Comparison of ENCODE assay signal across 8 cellular contexts in the genomic region with DNA sequence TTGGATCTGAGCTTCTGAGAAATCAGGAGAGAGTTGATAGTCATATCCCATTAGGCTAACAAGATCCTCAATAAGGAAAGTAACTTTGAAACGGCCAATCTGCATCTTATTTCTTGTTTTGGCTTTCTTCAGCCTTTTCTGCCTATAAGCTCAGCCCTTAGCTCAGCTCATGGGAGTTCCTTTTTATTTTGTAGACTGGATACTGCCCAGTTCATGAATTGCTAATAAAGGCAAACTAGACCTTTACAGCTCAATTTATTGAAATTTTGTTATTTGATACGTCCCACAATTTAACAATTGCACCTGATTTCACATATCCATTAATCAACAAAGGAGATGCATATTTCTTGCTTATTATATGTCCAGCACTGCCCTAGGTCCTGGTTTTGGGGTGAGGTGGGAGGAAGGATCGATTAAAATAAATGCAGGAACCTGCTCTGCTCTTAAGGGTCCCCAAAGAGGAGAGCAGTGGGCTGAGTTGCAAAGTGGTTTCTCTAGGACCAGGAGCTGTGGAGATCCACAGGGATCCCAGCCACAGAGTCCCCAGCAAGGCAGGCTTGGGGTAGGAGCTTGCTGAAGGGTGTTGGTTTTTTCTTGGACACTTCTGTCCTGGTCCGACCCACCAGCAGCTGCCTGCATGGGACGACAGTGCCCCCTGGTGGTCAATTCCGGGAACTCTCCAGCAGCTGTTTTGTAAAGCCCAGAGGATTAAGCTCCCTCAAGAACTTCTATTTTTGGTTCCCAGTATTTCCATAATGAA. TPM values are rescaled to one million over a fixed set of nuclear protein-coding genes. Genes with fewer than 3 reads are reported as not detected.
DNase-seq lines count a peak whose midpoint lies in the region; ATAC-seq and TF ChIP-seq lines count a peak whose summit lies in the region.

No MANE protein-coding gene starts in this region.

- H3K27ac ChIP-seq in gastrocnemius medialis: peak overlapping the region; percentile 67 to 82 (median 75)

- peaks cover 18% of the 10 kb centered on the region for H3K4me1 Mint-ChIP-seq in Caco-2 (ENCODE audit: low read depth, unreplicated experiment)
- H3K4me1 Mint-ChIP-seq in T-helper 2 cell treated with Interferon-gamma antibody and Interleukin-4, amounts not matched to agents 5 μg/mL and 100 μg/mL, for 36 hours (ENCODE audit: low read depth): peaks cover 3% of the 10 kb centered on the region

- in situ Hi-C loops in gastrocnemius medialis (cut with MboI; ENCODE audit: low sequenced_read_pairs in 4 of 4): loop anchor here (5.0 to 10.0 kb wide), 2 partner anchors 391 to 393 kb away; no protein-coding TSS in a partner anchor

- intact Hi-C loops in Caco-2 (cut with micrococcal nuclease; ENCODE audit: unreplicated experiment): loop anchor here (1.0 to 5.0 kb wide), 5 partner anchors 68 to 773 kb away; a partner anchor contains a TSS
- intact Hi-C loops in gastrocnemius medialis (cut with DNase I; ENCODE audit: low total_unique reads): loop anchor here (2.0 to 10.0 kb wide), 7 partner anchors 23 to 393 kb away; a partner anchor contains a TSS

- H3K27me3 Mint-ChIP-seq in Caco-2 (ENCODE audit: insufficient read depth, unreplicated experiment): no peaks in the 10 kb centered on the region
- no peaks in the 10 kb centered on the region for H3K27me3 Mint-ChIP-seq in T-helper 2 cell treated with Interferon-gamma antibody and Interleukin-4, amounts not matched to agents 5 μg/mL and 100 μg/mL, for 36 hours (ENCODE audit: low read depth)

- no peaks in the 10 kb centered on the region for H3K36me3 Mint-ChIP-seq in Caco-2 (ENCODE audit: insufficient read depth, unreplicated experiment)
- no peaks in the 10 kb centered on the region for H3K36me3 Mint-ChIP-seq in T-helper 2 cell treated with Interferon-gamma antibody and Interleukin-4, amounts not matched to agents 5 μg/mL and 100 μg/mL, for 36 hours (ENCODE audit: low read depth)

- no peak overlapping the region for H3K4me3 Mint-ChIP-seq in Caco-2 (ENCODE audit: unreplicated experiment)
- H3K4me3 Mint-ChIP-seq in T-helper 2 cell treated with Interferon-gamma antibody and Interleukin-4, amounts not matched to agents 5 μg/mL and 100 μg/mL, for 36 hours: no peak overlapping the region

- TF ChIP-seq CTCF in Caco-2 (IDR thresholded peaks at IDR 0.05; ENCODE audit: insufficient read depth in 1 of 2, low read depth in 1 of 2, low read length in 1 of 2, severe bottlenecking in 1 of 2, unreplicated experiment in 1 of 2) (peak; percentile 98), gastrocnemius medialis (IDR thresholded peaks at IDR 0.05 in 4 of 5, conservative IDR thresholded peaks at IDR 0.05 in 1 of 5) (peak; percentile 97 to 99 (median 98))

- H3K4me3 ChIP-seq in Caco-2 (ENCODE audit: low read depth, low read length): no peak overlapping the region
- H3K4me3 ChIP-seq in gastrocnemius medialis: peak overlapping the region; percentile 19 to 42 (median 36)

- H3K27me3 ChIP-seq in Caco-2 (replicated peaks; ENCODE audit: control insufficient read depth, insufficient read depth, low read length) (no peaks in the 10 kb centered on the region), gastrocnemius medialis (no peaks in the 10 kb centered on the region)

- H3K4me1 ChIP-seq in Caco-2 (peaks cover 7% of the 10 kb centered on the region; the same call in 1 of the 2 replicates), gastrocnemius medialis (peaks cover 17 to 24% of the 10 kb centered on the region in 2 donors)

- no TSS peak for BruUV-seq in Caco-2 (replicated peaks; lab: Mats Ljungman, UMichigan)

- no peak overlapping the region for H3K27ac Mint-ChIP-seq in Caco-2 (ENCODE audit: unreplicated experiment)
- H3K27ac Mint-ChIP-seq in T-helper 2 cell treated with Interferon-gamma antibody and Interleukin-4, amounts not matched to agents 5 μg/mL and 100 μg/mL, for 36 hours: no peak overlapping the region

- ATAC-seq in GM21737 (IDR thresholded peaks at IDR 0.05; ENCODE audit: unreplicated experiment) (peak; percentile 71), gastrocnemius medialis (peak; percentile 89 to 92), GM18519 (IDR thresholded peaks at IDR 0.05; ENCODE audit: low FRiP score, unreplicated experiment) (no peak)

- DNase-seq in Caco-2 (peak; percentile 82 to 92), NCI-H1417 treated with DMSO at 0.1 percent for 48 hours (lab: John Stamatoyannopoulos, UW) (peak; percentile 29), anterior cingulate cortex (lab: John Stamatoyannopoulos, UW) (peak; percentile 20 to 97 (median 83)), hepatic stellate cell (ENCODE audit: low spot score) (peak; percentile 84), gastrocnemius medialis (peak; percentile 68 to 86)
- peak; percentile 68 for DNase-seq in T-helper 2 cell treated with Interferon-gamma antibody and Interleukin-4, amounts not matched to agents 5 μg/mL and 100 μg/mL, for 36 hours (ENCODE audit: low spot score)

- no peak for TF ChIP-seq POLR2A in gastrocnemius medialis (IDR thresholded peaks at IDR 0.05)

- POLR2A ChIA-PET in Caco-2 (lab: Charles Lee): no interaction called here

- CTCF ChIA-PET in Caco-2 (lab: Charles Lee): interaction anchor here (0.5 to 3.2 kb wide), 40 partner anchors 8 to 775 kb away, joined by 3 to 50 read pairs (median 5); a partner anchor contains a TSS

- H3K36me3 ChIP-seq in Caco-2 (ENCODE audit: control insufficient read depth, insufficient read depth, low read length) (no peaks in the 10 kb centered on the region), gastrocnemius medialis (no peaks in the 10 kb centered on the region)

- H3K9me3 Mint-ChIP-seq in Caco-2 (ENCODE audit: unreplicated experiment): no peaks in the 10 kb centered on the region
- no peaks in the 10 kb centered on the region for H3K9me3 Mint-ChIP-seq in T-helper 2 cell treated with Interferon-gamma antibody and Interleukin-4, amounts not matched to agents 5 μg/mL and 100 μg/mL, for 36 hours

- no peaks in the 10 kb centered on the region for H3K9me3 ChIP-seq in Caco-2
- H3K9me3 ChIP-seq in gastrocnemius medialis: no peaks in the 10 kb centered on the region

RNA-seq across cellular contexts. Expression of a gene that starts 22.9 kb away (rescaled TPM):
- 90.1 and 95.7 TPM in 2 replicates for total RNA-seq in Caco-2 (2022)
- 100 to 1,000 TPM in 2 of 4 donors, 10 to 100 TPM in 2; 74.8 to 149 (median 112) TPM for total RNA-seq in gastrocnemius medialis

RNA-seq across cellular contexts. Expression of a gene that starts 40.9 kb away (rescaled TPM):
- total RNA-seq in Caco-2 (2022): 15.6 and 15.7 TPM in 2 replicates
- 1 to 10 TPM; 1.4 to 3.8 (median 2.5) TPM for total RNA-seq in gastrocnemius medialis

Comparison
In these comparisons a context has a peak if more than half of its experiments do, and no peak if none do; other contexts are left out.
1. DNase-seq: peak in every context shown above with its lines; median percentile 87 in Caco-2; 84 in hepatic stellate cell; 83 in anterior cingulate cortex; 77 in gastrocnemius medialis; 68 in T-helper 2 cell treated with Interferon-gamma antibody and Interleukin-4, amounts not matched to agents 5 μg/mL and 100 μg/mL, for 36 hours; 29 in NCI-H1417 treated with DMSO at 0.1 percent for 48 hours.